ENCODE assay signal across 8 cellular contexts in the genomic region with DNA sequence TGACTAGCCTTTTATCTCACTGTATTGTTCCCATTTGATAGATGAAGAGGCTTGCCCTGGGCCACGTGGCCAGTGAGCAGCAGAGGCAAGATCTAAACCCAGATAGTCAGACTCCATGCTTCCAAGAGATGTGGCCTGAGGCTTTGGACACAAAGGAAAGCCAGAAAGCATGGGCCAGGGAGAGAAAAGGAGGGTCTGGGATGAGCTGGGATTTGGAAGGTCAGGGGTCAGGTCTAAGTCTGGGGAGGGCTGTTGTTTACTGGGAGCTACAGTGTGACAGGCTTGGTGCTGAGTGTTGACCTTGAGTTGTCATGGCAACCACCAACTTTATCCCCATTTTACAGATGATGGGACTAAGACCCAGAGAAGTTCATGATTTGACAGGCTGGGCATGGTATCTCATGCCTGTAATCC. TPM values are rescaled to one million over a fixed set of nuclear protein-coding genes. Genes with fewer than 3 reads are reported as not detected.
DNase-seq lines count a peak whose midpoint lies in the region; ATAC-seq and TF ChIP-seq lines count a peak whose summit lies in the region.
"Had no signal": no experiment of that assay in that cellular context is flagged by ENCODE, and none has a peak within 500 bp of the region (broad histone marks: within the 10 kb centered on the region; RNA-seq: fewer than 3 reads in every experiment).

No MANE protein-coding gene starts in this region.

- no peaks in the 10 kb centered on the region for H3K27me3 ChIP-seq in BLaER1
- no peaks in the 10 kb centered on the region for H3K27me3 ChIP-seq in Panc1 (ENCODE audit: control insufficient read depth, insufficient read depth, low read length)

- H3K27ac ChIP-seq in BLaER1 (no peak overlapping the region), Panc1 (ENCODE audit: low read length) (peak overlapping the region; percentile 13; the same call in 1 of the 2 replicates)

- peak overlapping the region; percentile 68 for H3K4me3 Mint-ChIP-seq in glutamatergic neuron (ENCODE audit: unreplicated experiment)

- peaks cover 6% of the 10 kb centered on the region for H3K4me1 Mint-ChIP-seq in glutamatergic neuron (ENCODE audit: low read depth, unreplicated experiment)

- no peak overlapping the region for H3K27ac Mint-ChIP-seq in glutamatergic neuron (ENCODE audit: unreplicated experiment)

- H3K9me3 Mint-ChIP-seq in glutamatergic neuron (ENCODE audit: unreplicated experiment) = peaks cover 2% of the 10 kb centered on the region

- H3K4me1 ChIP-seq in BLaER1 = peaks cover 37% of the 10 kb centered on the region
- H3K4me1 ChIP-seq in Panc1 (ENCODE audit: control insufficient read depth, insufficient read depth, low read length) = peaks cover 10% of the 10 kb centered on the region; the same call in 1 of the 2 replicates

- H3K4me3 ChIP-seq in BLaER1 (no peak overlapping the region), Panc1 (ENCODE audit: low read depth in 2 of 2, low read length in 2 of 2) (peak overlapping the region; percentile 60 to 73; a peak in 3 of 4 replicates)

- no TSS peak for BruUV-seq in Panc1 (replicated peaks; lab: Mats Ljungman, UMichigan)

- no peaks in the 10 kb centered on the region for H4K20me1 ChIP-seq in BLaER1

- ATAC-seq in Panc1 (no peak), HG02610 (IDR thresholded peaks at IDR 0.05; ENCODE audit: unreplicated experiment) (no peak)

- CTCF ChIA-PET in Panc1 (lab: Charles Lee) = no interaction called here

- H3K36me3 ChIP-seq in BLaER1 (peaks cover 7% of the 10 kb centered on the region; the same call in 1 of the 2 replicates), Panc1 (ENCODE audit: control insufficient read depth, insufficient read depth, low read length) (no peaks in the 10 kb centered on the region; the same call in 1 of the 2 replicates)

- DNase-seq in Panc1 (ENCODE audit: low read depth, low spot score) (no peak), glutamatergic neuron (no peak), COLO668 (lab: John Stamatoyannopoulos, UW; ENCODE audit: unreplicated experiment) (no peak)
- DNase-seq in activated CD4-positive, CD25-positive, alpha-beta regulatory T cell treated with anti-CD3 and anti-CD28 coated beads, Interleukin-2, amount 50 U/mL, for 72 hours = no peak
- DNase-seq: aorta, DMS79 had no signal

- peaks cover 19% of the 10 kb centered on the region for H3K9me3 ChIP-seq in BLaER1
- no peaks in the 10 kb centered on the region for H3K9me3 ChIP-seq in Panc1 (ENCODE audit: control insufficient read depth, insufficient read depth, low read depth, low read length)

- intact Hi-C loops in Panc1 (cut with micrococcal nuclease; ENCODE audit: unreplicated experiment) = no loop called here

- POLR2A ChIA-PET in Panc1 (lab: Charles Lee) = no interaction called here

- no peak overlapping the region for H3K9ac ChIP-seq in BLaER1

- in situ Hi-C loops in Panc1 (cut with HindIII; ENCODE audit: low pct_unique_long_range_greater_than_20kb, low sequenced_read_pairs) = no loop called here

- H3K4me2 ChIP-seq in BLaER1 = peak overlapping the region; percentile 98

- no peaks in the 10 kb centered on the region for H3K36me3 Mint-ChIP-seq in glutamatergic neuron (ENCODE audit: unreplicated experiment)

- TF ChIP-seq CTCF in Panc1 (IDR thresholded peaks at IDR 0.05) (no peak), glutamatergic neuron (IDR thresholded peaks at IDR 0.05; ENCODE audit: partially characterized antibody, unreplicated experiment) (no peak)

- peaks cover 2% of the 10 kb centered on the region for H3K27me3 Mint-ChIP-seq in glutamatergic neuron (ENCODE audit: unreplicated experiment)

RNA-seq across cellular contexts. Expression of a gene that starts 2.1 kb away (rescaled TPM):
- total RNA-seq in Panc1 (2021; ENCODE audit: unreplicated experiment) = 5.5 TPM
- polyA plus RNA-seq in Panc1 (2012; ENCODE audit: insufficient read length) = 6.9 TPM
- 5.0 TPM for total RNA-seq in glutamatergic neuron (ENCODE audit: unreplicated experiment)

RNA-seq across cellular contexts. Expression of a gene that starts 30.0 kb away (rescaled TPM):
- 15.4 TPM for total RNA-seq in Panc1 (2021; ENCODE audit: unreplicated experiment)
- polyA plus RNA-seq in Panc1 (2012; ENCODE audit: insufficient read length) = 10.4 TPM
- total RNA-seq in glutamatergic neuron (ENCODE audit: unreplicated experiment) = 8.0 TPM

RNA-seq across cellular contexts. Expression of a gene that starts 30.7 kb away (rescaled TPM):
- total RNA-seq in Panc1 (2021; ENCODE audit: unreplicated experiment) = 2.4 TPM
- polyA plus RNA-seq in Panc1 (2012; ENCODE audit: insufficient read length) = 1.9 TPM
- 4.1 TPM for total RNA-seq in glutamatergic neuron (ENCODE audit: unreplicated experiment)

RNA-seq across cellular contexts. Expression of a gene that starts 46.0 kb away (rescaled TPM):
- total RNA-seq in Panc1 (2021; ENCODE audit: unreplicated experiment) (111 TPM), glutamatergic neuron (ENCODE audit: unreplicated experiment) (40.6 TPM)
- polyA plus RNA-seq in Panc1 (2012; ENCODE audit: insufficient read length) = 107 TPM

RNA-seq across cellular contexts. Expression of a gene that starts 57.0 kb away (rescaled TPM):
- 4.7 TPM for total RNA-seq in Panc1 (2021; ENCODE audit: unreplicated experiment)
- 8.6 TPM for polyA plus RNA-seq in Panc1 (2012; ENCODE audit: insufficient read length)
- total RNA-seq in glutamatergic neuron (ENCODE audit: unreplicated experiment) = 18.3 TPM
